10 cellular contexts compared by ENCODE assay signal in genomic region chr1:199399996-199400714, GRCh38.
DNase-seq lines count a peak whose midpoint lies in the region; ATAC-seq and TF ChIP-seq lines count a peak whose summit lies in the region.
"Had no signal": no experiment of that assay in that cellular context is flagged by ENCODE, and none has a peak within 500 bp of the region (broad histone marks: within the 10 kb centered on the region; RNA-seq: fewer than 3 reads in every experiment).

No MANE protein-coding gene starts in this region.

- intact Hi-C loops in spleen (cut with DNase I; ENCODE audit: low total_unique reads): no loop called here

- H3K4me2 ChIP-seq in MM.1S (ENCODE audit: low read depth, low read length): no peak overlapping the region

- DNase-seq in MM.1S (peak; percentile 16), spleen (no peak), LoVo (ENCODE audit: low spot score) (no peak), occipital lobe (lab: John Stamatoyannopoulos, UW) (no peak)
- no peak for DNase-seq in NK-92 treated with Interleukin-12 subunit alpha and Interleukin-12 subunit beta, amount 100 ng/mL, for 24 hours (lab: John Stamatoyannopoulos, UW)
- DNase-seq: heart right ventricle; SHP77 treated with DMSO at 0.1 percent for 48 hours; stimulated activated CD4-positive, alpha-beta T cell treated with anti-CD3 and anti-CD28 coated beads, Interleukin-4, amount 100 ng/mL, for 4 hours had no signal

- H3K9me3 ChIP-seq in MM.1S (replicated peaks; ENCODE audit: insufficient read depth, low read length) (no peaks in the 10 kb centered on the region), spleen (no peaks in the 10 kb centered on the region)
- H3K9me3 ChIP-seq: heart right ventricle had no signal

- H3K4me3 ChIP-seq in MM.1S (ENCODE audit: low read length): no peak overlapping the region
- no peak overlapping the region for H3K4me3 ChIP-seq in spleen
- H3K4me3 ChIP-seq: heart right ventricle had no signal

- no peak for TF ChIP-seq POLR2A in spleen (IDR thresholded peaks at IDR 0.05)

- H3K27me3 ChIP-seq in MM.1S (replicated peaks; ENCODE audit: insufficient read depth, low read length) (no peaks in the 10 kb centered on the region), spleen (replicated peaks in 1 of 7) (no peaks in the 10 kb centered on the region)
- H3K27me3 ChIP-seq: heart right ventricle had no signal

- H3K4me1 ChIP-seq in MM.1S (ENCODE audit: low read length) (0 out of 2 replicates have a peak, but pooled peaks cover 2% of the 10 kb centered on the region), spleen (peaks cover 0 to 45% (median 5%) of the 10 kb centered on the region in 6 donors)

- TF ChIP-seq CTCF in MM.1S (IDR thresholded peaks at IDR 0.05; ENCODE audit: low read length) (no peak), spleen (IDR thresholded peaks at IDR 0.05 in 8 of 11, conservative IDR thresholded peaks at IDR 0.05 in 3 of 11) (peak in 5 of 11 experiments; percentile 9 to 36 (median 18))

- no peaks in the 10 kb centered on the region for H3K79me2 ChIP-seq in MM.1S (ENCODE audit: low read length)

- WGBS in spleen, 5 donors: 14 to 26% (median 25%) methylated on average over 3 of the region's 3 CpGs

- H3K9ac ChIP-seq in MM.1S (ENCODE audit: low read length): no peak overlapping the region

- H4K20me1 ChIP-seq in MM.1S (ENCODE audit: insufficient read depth, low read length): no peaks in the 10 kb centered on the region

- no peaks in the 10 kb centered on the region for H3K36me3 ChIP-seq in MM.1S (replicated peaks; ENCODE audit: insufficient read depth, low read length)
- no peaks in the 10 kb centered on the region for H3K36me3 ChIP-seq in spleen
- H3K36me3 ChIP-seq: heart right ventricle had no signal

- no peaks in the 10 kb centered on the region for H3F3A ChIP-seq in MM.1S (ENCODE audit: insufficient read depth, low read length)

- no peaks in the 10 kb centered on the region for H3K9me2 ChIP-seq in MM.1S (replicated peaks; ENCODE audit: insufficient read depth, low read length)

- H3K27ac ChIP-seq in MM.1S (ENCODE audit: low read length) (no peak overlapping the region), spleen (peak overlapping the region in 7 of 8 donors; percentile 15 to 79 (median 65))
- H3K27ac ChIP-seq: heart right ventricle had no signal

- ATAC-seq in GM19043 (IDR thresholded peaks at IDR 0.05; ENCODE audit: low read depth, unreplicated experiment) (peak; percentile 67), HG02852 (IDR thresholded peaks at IDR 0.05; ENCODE audit: unreplicated experiment) (peak; percentile 81)
- ATAC-seq: heart right ventricle had no signal

- no peak overlapping the region for H2AFZ ChIP-seq in MM.1S (ENCODE audit: low read length)
